ENCODE assay signal across 9 cellular contexts in genomic region chr10:70540089-70540788, GRCh38.
DNase-seq lines count a peak whose midpoint lies in the region; ATAC-seq and TF ChIP-seq lines count a peak whose summit lies in the region.
"Had no signal": no experiment of that assay in that cellular context is flagged by ENCODE, and none has a peak within 500 bp of the region (broad histone marks: within the 10 kb centered on the region; RNA-seq: fewer than 3 reads in every experiment).

No MANE protein-coding gene starts in this region.

- no peak for DNase-seq in activated CD4-positive, CD25-positive, alpha-beta regulatory T cell (lab: John Stamatoyannopoulos, UW)
- DNase-seq in activated B cell treated with CpG ODN at 0.5 μM for 24 hours (peak; percentile 33), foreskin fibroblast (peak in 1 of 2 donors; percentile 41), spleen (no peak), NCI-H524 (lab: John Stamatoyannopoulos, UW) (no peak), GDM1 (lab: John Stamatoyannopoulos, UW) (no peak)

- CTCF ChIA-PET in activated B cell treated with CpG ODN at 0.5 μM for 24 hours (lab: Charles Lee) = interaction anchor here (0.7 to 8.5 kb wide), 5 partner anchors 10 to 81 kb away, joined by 3 to 87 read pairs (median 4); no protein-coding TSS in a partner anchor

- no peaks in the 10 kb centered on the region for H3K27me3 Mint-ChIP-seq in activated B cell treated with CpG ODN at 0.5 μM for 24 hours

- H3K27ac ChIP-seq in spleen = no peak overlapping the region

- H3K36me3 Mint-ChIP-seq in activated B cell treated with CpG ODN at 0.5 μM for 24 hours (ENCODE audit: low read depth) = peaks cover 4% of the 10 kb centered on the region
- H3K36me3 Mint-ChIP-seq: CD8-positive, alpha-beta memory T cell had no signal

- no peak overlapping the region for H3K27ac Mint-ChIP-seq in activated B cell treated with CpG ODN at 0.5 μM for 24 hours
- H3K27ac Mint-ChIP-seq: CD8-positive, alpha-beta memory T cell had no signal

- TF ChIP-seq CTCF in activated B cell treated with CpG ODN at 0.5 μM for 24 hours (IDR thresholded peaks at IDR 0.05) (no peak), foreskin fibroblast (IDR thresholded peaks at IDR 0.05; ENCODE audit: low read depth, low read length) (peak; percentile 78), spleen (IDR thresholded peaks at IDR 0.05 in 8 of 11, conservative IDR thresholded peaks at IDR 0.05 in 3 of 11) (peak; percentile 43 to 77 (median 64))

- no peak overlapping the region for H3K4me3 ChIP-seq in foreskin fibroblast (ENCODE audit: low read depth in 1 of 2, low read length in 2 of 2)
- no peak overlapping the region for H3K4me3 ChIP-seq in spleen

- TF ChIP-seq POLR2A in spleen (IDR thresholded peaks at IDR 0.05) = no peak

- H3K9me3 ChIP-seq in spleen = no peaks in the 10 kb centered on the region

- no peak overlapping the region for H3K4me3 Mint-ChIP-seq in activated B cell treated with CpG ODN at 0.5 μM for 24 hours
- H3K4me3 Mint-ChIP-seq: CD8-positive, alpha-beta memory T cell had no signal

- ATAC-seq in activated CD4-positive, CD25-positive, alpha-beta regulatory T cell treated with anti-CD3 and anti-CD28 coated beads, Interleukin-2, amount 50 U/mL, for 24 hours = peak; percentile 28 to 48
- ATAC-seq in activated B cell treated with CpG ODN at 0.5 μM for 24 hours (ENCODE audit: low read depth) (peak; percentile 47), GM19035 (IDR thresholded peaks at IDR 0.05; ENCODE audit: unreplicated experiment) (no peak)

- 58 to 85% (median 76%) methylated on average over 15 to 17 of the region's 17 CpGs for WGBS in spleen, 5 donors

- H3K4me1 ChIP-seq in spleen = peaks cover 0 to 18% (median 7%) of the 10 kb centered on the region in 6 donors

- POLR2A ChIA-PET in activated B cell treated with CpG ODN at 0.5 μM for 24 hours (lab: Charles Lee) = no interaction called here

- H3K9me3 Mint-ChIP-seq in activated B cell treated with CpG ODN at 0.5 μM for 24 hours = no peaks in the 10 kb centered on the region
- H3K9me3 Mint-ChIP-seq: CD8-positive, alpha-beta memory T cell had no signal

- peaks cover 0 to 40% (median 2%) of the 10 kb centered on the region in 6 donors for H3K36me3 ChIP-seq in spleen

- intact Hi-C loops in activated B cell treated with CpG ODN at 0.5 μM for 24 hours (cut with micrococcal nuclease) (loop anchor here (1.0 to 5.0 kb wide), 2 partner anchors 79 to 318 kb away; no protein-coding TSS in a partner anchor), spleen (cut with DNase I; ENCODE audit: low total_unique reads) (loop anchor here (5.0 kb wide), 1 partner anchor 78 kb away; no protein-coding TSS in a partner anchor)

- H3K4me1 Mint-ChIP-seq in activated B cell treated with CpG ODN at 0.5 μM for 24 hours = no peaks in the 10 kb centered on the region
- H3K4me1 Mint-ChIP-seq: CD8-positive, alpha-beta memory T cell had no signal

- no peaks in the 10 kb centered on the region for H3K27me3 ChIP-seq in spleen (replicated peaks in 1 of 7)
